In genomic region chr12:115046805-115047204, GRCh38 we compare ENCODE assay signal across 20 cellular contexts.
"Had no signal": no experiment of that assay in that cellular context is flagged by ENCODE, and none has a peak within 500 bp of the region (broad histone marks: within the 10 kb centered on the region; RNA-seq: fewer than 3 reads in every experiment).

No MANE protein-coding gene starts in this region.

- H3K27ac ChIP-seq: epithelial cell of prostate, esophagus muscularis mucosa, gastrocnemius medialis, heart right ventricle, psoas muscle, right lobe of liver, suprapubic skin, thyroid gland had no signal

- H3K36me3 ChIP-seq: esophagus muscularis mucosa, gastrocnemius medialis, heart right ventricle, right lobe of liver, suprapubic skin, thyroid gland had no signal

- H3K27me3 ChIP-seq: esophagus muscularis mucosa, gastrocnemius medialis, right lobe of liver, suprapubic skin, thyroid gland had no signal

- DNase-seq: effector memory CD8-positive, alpha-beta T cell; gastrocnemius medialis; heart right ventricle; hypothalamus; left ventricle myocardium superior; mesenchymal stem cell; naive thymus-derived CD4-positive, alpha-beta T cell; nephron progenitor cell; psoas muscle; retina; right lobe of liver; stimulated activated CD4-positive, alpha-beta T cell treated with anti-CD3 and anti-CD28 coated beads, Interleukin-4, amount 100 ng/mL, for 1 hour; stimulated activated CD8-positive, alpha-beta memory T cell treated with anti-CD3 and anti-CD28 coated beads, Interleukin-4, amount 100 ng/mL, for 48 hours; stimulated activated naive CD8-positive, alpha-beta T cell treated with anti-CD3 and anti-CD28 coated beads, Interleukin-15, Interleukin-2, amounts not matched to agents 100 U/mL and 50 U/mL, for 24 hours; thyroid gland had no signal

- H3K9me3 ChIP-seq: gastrocnemius medialis, psoas muscle, right lobe of liver, suprapubic skin, thyroid gland had no signal

- H3K4me3 ChIP-seq: esophagus muscularis mucosa, gastrocnemius medialis, heart right ventricle, lung, psoas muscle, right lobe of liver, suprapubic skin, thyroid gland had no signal

- ATAC-seq: effector memory CD8-positive, alpha-beta T cell; gastrocnemius medialis; heart right ventricle; left ventricle myocardium superior; naive thymus-derived CD4-positive, alpha-beta T cell; psoas muscle; right lobe of liver; stimulated activated effector memory CD8-positive, alpha-beta T cell treated with anti-CD3 and anti-CD28 coated beads, Interleukin-12 subunit alpha, Interleukin-12 subunit beta, amount 100 ng/mL, for 72 hours; stimulated activated naive CD8-positive, alpha-beta T cell treated with anti-CD3 and anti-CD28 coated beads, Interleukin-15, Interleukin-2, amounts not matched to agents 100 U/mL and 50 U/mL, for 24 hours had no signal

- H3K4me1 ChIP-seq: esophagus muscularis mucosa, gastrocnemius medialis, heart right ventricle, psoas muscle, right lobe of liver, suprapubic skin, thyroid gland had no signal
